Comparison of ENCODE assay signal across 13 cellular contexts in the genomic region with DNA sequence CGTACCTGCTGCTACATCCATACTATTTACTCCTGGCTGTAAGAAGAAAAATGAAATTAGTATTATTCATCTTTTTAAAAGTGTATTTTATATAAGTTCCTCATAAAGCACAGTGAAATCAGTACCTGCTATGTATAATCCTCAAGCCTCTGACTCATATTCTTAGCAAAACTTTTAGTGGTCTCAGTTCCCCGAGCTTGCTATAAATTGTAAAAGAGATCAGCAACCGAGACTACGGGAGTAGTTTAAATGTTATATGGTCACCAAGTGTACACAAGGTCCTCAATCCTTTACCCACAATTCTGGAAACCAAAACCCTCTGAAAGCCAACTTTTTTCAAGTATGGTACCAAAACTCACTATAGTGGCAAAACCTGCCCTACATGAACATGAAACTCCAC. TPM values are rescaled to one million over a fixed set of nuclear protein-coding genes. Genes with fewer than 3 reads are reported as not detected.
DNase-seq lines count a peak whose midpoint lies in the region; ATAC-seq, FAIRE-seq and TF ChIP-seq lines count a peak whose summit lies in the region.
"Had no signal": no experiment of that assay in that cellular context is flagged by ENCODE, and none has a peak within 500 bp of the region (broad histone marks: within the 10 kb centered on the region; RNA-seq: fewer than 3 reads in every experiment).

No MANE protein-coding gene starts in this region.

- DNase-seq in GM18507 (ENCODE audit: extremely low spot score, insufficient read length, low read depth) (no peak), RPMI8226 (no peak), lower leg skin (ENCODE audit: low spot score in 2 of 2) (no peak), RKO (ENCODE audit: low spot score) (no peak), OCI-M1 (lab: John Stamatoyannopoulos, UW) (no peak)
- no peak for DNase-seq in activated CD4-positive, alpha-beta memory T cell treated with anti-CD3 and anti-CD28 coated beads, Interleukin-2, amount 10 ng/mL, durations not matched to agents 7 days and 5 days
- DNase-seq: activated gamma-delta T cell treated with Interleukin-2 at 50 U/mL for 16 hours; effector CD8-positive, alpha-beta T cell; NCI-H2171 treated with DMSO at 0.1 percent for 48 hours; stimulated activated CD4-positive, alpha-beta T cell treated with anti-CD3 and anti-CD28 coated beads, Interleukin-4, amount 100 ng/mL, for 24 hours had no signal

- peak; percentile 82 for ATAC-seq in GM19463 (IDR thresholded peaks at IDR 0.05; ENCODE audit: unreplicated experiment)
- ATAC-seq in HG02981 (IDR thresholded peaks at IDR 0.05; ENCODE audit: unreplicated experiment) = peak; percentile 90

- CTCF ChIA-PET in activated CD4-positive, alpha-beta memory T cell treated with anti-CD3 and anti-CD28 coated beads, Interleukin-2, amount 10 ng/mL, durations not matched to agents 7 days and 5 days (lab: Charles Lee) = interaction anchor here (1.6 to 4.9 kb wide), 2 partner anchors 15 to 22 kb away, joined by 3 to 40 read pairs; partner anchors contain the start of genes ARL6IP6 and PRPF40A

- TF ChIP-seq CTCF in lower leg skin (IDR thresholded peaks at IDR 0.05) = no peak

- peak; percentile 70 for FAIRE-seq in GM18507 (lab: Jason Lieb, UNC)

- no peak for TF ChIP-seq POLR2A in lower leg skin (IDR thresholded peaks at IDR 0.05)

- 95 to 97% methylated on average over 4 of the region's 4 CpGs for WGBS in lower leg skin, 2 donors

- intact Hi-C loops in lower leg skin (cut with DNase I; ENCODE audit: low total_unique reads) = no loop called here

- H3K4me3 ChIP-seq in lower leg skin (ENCODE audit: low read depth, poor library complexity, severe bottlenecking) = no peak overlapping the region
- H3K4me3 ChIP-seq: vagina had no signal

- POLR2A ChIA-PET in activated CD4-positive, alpha-beta memory T cell treated with anti-CD3 and anti-CD28 coated beads, Interleukin-2, amount 10 ng/mL, durations not matched to agents 7 days and 5 days (lab: Charles Lee) = interaction anchor here (1.6 to 5.1 kb wide), 2 partner anchors 23 to 37 kb away, joined by 6 to 63 read pairs; partner anchors contain the start of genes ARL6IP6 and PRPF40A

- peak overlapping the region; percentile 48 for H3K27ac Mint-ChIP-seq in activated CD4-positive, alpha-beta memory T cell treated with anti-CD3 and anti-CD28 coated beads, Interleukin-2, amount 10 ng/mL, durations not matched to agents 7 days and 5 days

- no peak overlapping the region for H3K4me3 Mint-ChIP-seq in activated CD4-positive, alpha-beta memory T cell treated with anti-CD3 and anti-CD28 coated beads, Interleukin-2, amount 10 ng/mL, durations not matched to agents 7 days and 5 days

- H3K27me3 Mint-ChIP-seq in activated CD4-positive, alpha-beta memory T cell treated with anti-CD3 and anti-CD28 coated beads, Interleukin-2, amount 10 ng/mL, durations not matched to agents 7 days and 5 days = no peaks in the 10 kb centered on the region

- H3K36me3 Mint-ChIP-seq in activated CD4-positive, alpha-beta memory T cell treated with anti-CD3 and anti-CD28 coated beads, Interleukin-2, amount 10 ng/mL, durations not matched to agents 7 days and 5 days (ENCODE audit: low read depth) = peaks cover 36% of the 10 kb centered on the region

- peaks cover 34% of the 10 kb centered on the region for H3K4me1 Mint-ChIP-seq in activated CD4-positive, alpha-beta memory T cell treated with anti-CD3 and anti-CD28 coated beads, Interleukin-2, amount 10 ng/mL, durations not matched to agents 7 days and 5 days

- H3K9me3 Mint-ChIP-seq in activated CD4-positive, alpha-beta memory T cell treated with anti-CD3 and anti-CD28 coated beads, Interleukin-2, amount 10 ng/mL, durations not matched to agents 7 days and 5 days = no peaks in the 10 kb centered on the region

RNA-seq across cellular contexts. Expression of gene PRPF40A, which starts 24.2 kb away (rescaled TPM):
- total RNA-seq in activated CD4-positive, alpha-beta memory T cell treated with anti-CD3 and anti-CD28 coated beads, Interleukin-2, amount 10 ng/mL, durations not matched to agents 7 days and 5 days = 100 to 1,000 TPM; 109 to 113 TPM
- total RNA-seq in lower leg skin = 100 to 1,000 TPM in 1 of 4 donors, 10 to 100 TPM in 3; 70.9 to 137 (median 83.2) TPM

RNA-seq across cellular contexts. Expression of gene ARL6IP6, which starts 25.4 kb away (rescaled TPM):
- total RNA-seq in activated CD4-positive, alpha-beta memory T cell treated with anti-CD3 and anti-CD28 coated beads, Interleukin-2, amount 10 ng/mL, durations not matched to agents 7 days and 5 days = 10 to 100 TPM; 47.0 to 48.7 TPM
- 10 to 100 TPM; 33.6 to 45.3 (median 38.6) TPM for total RNA-seq in lower leg skin
